Comparison of ENCODE assay signal across 12 cellular contexts in genomic region chrX:134547047-134547679, GRCh38.
DNase-seq lines count a peak whose midpoint lies in the region; TF ChIP-seq lines count a peak whose summit lies in the region.
"Had no signal": no experiment of that assay in that cellular context is flagged by ENCODE, and none has a peak within 500 bp of the region (broad histone marks: within the 10 kb centered on the region; RNA-seq: fewer than 3 reads in every experiment).

No MANE protein-coding gene starts in this region.

- peaks cover 51% of the 10 kb centered on the region for H3K4me1 Mint-ChIP-seq in mesothelial cell of epicardium

- H3K4me3 Mint-ChIP-seq in mesothelial cell of epicardium, result peak overlapping the region; percentile 69

- H3K4me3 ChIP-seq in AG09309 (ENCODE audit: control insufficient read depth, low read depth, low read length) (peak overlapping the region; percentile 52), NB4 (ENCODE audit: low read depth, low read length) (peak overlapping the region; percentile 87)

- peaks cover 11% of the 10 kb centered on the region for H3K27me3 Mint-ChIP-seq in mesothelial cell of epicardium (ENCODE audit: low read depth)

- no peak for TF ChIP-seq POLR2A in NB4 (IDR thresholded peaks at IDR 0.05; ENCODE audit: extremely low read depth, insufficient read length)

- TF ChIP-seq CTCF in AG09309 (IDR thresholded peaks at IDR 0.05; ENCODE audit: control insufficient read depth, insufficient read depth, low read depth, low read length, missing control alignments) (no peak), NB4 (IDR thresholded peaks at IDR 0.05; ENCODE audit: low read depth, low read length) (no peak), mesothelial cell of epicardium (IDR thresholded peaks at IDR 0.05; ENCODE audit: unreplicated experiment) (no peak)

- DNase-seq in AG09309 (ENCODE audit: low read depth) (no peak), NB4 (ENCODE audit: low read depth) (no peak), dermis blood vessel endothelial cell (peak; percentile 47), mesothelial cell of epicardium (ENCODE audit: low spot score in 2 of 2, unreplicated experiment in 2 of 2) (no peak), NCI-H82 (lab: John Stamatoyannopoulos, UW) (no peak), hippocampal formation (lab: John Stamatoyannopoulos, UW) (no peak), DMS79 (lab: John Stamatoyannopoulos, UW) (no peak), epidermal melanocyte (ENCODE audit: insufficient read length, low spot score) (no peak)
- DNase-seq: AML-193; effector CD8-positive, alpha-beta T cell; GDM1; NCI-H226 had no signal

- peaks cover 3% of the 10 kb centered on the region for H3K36me3 Mint-ChIP-seq in mesothelial cell of epicardium

- peak overlapping the region; percentile 35 for H3K27ac Mint-ChIP-seq in mesothelial cell of epicardium

- peaks cover 15% of the 10 kb centered on the region for H3K9me3 Mint-ChIP-seq in mesothelial cell of epicardium
